Comparison of ENCODE assay signal across 24 cellular contexts in the genomic region with DNA sequence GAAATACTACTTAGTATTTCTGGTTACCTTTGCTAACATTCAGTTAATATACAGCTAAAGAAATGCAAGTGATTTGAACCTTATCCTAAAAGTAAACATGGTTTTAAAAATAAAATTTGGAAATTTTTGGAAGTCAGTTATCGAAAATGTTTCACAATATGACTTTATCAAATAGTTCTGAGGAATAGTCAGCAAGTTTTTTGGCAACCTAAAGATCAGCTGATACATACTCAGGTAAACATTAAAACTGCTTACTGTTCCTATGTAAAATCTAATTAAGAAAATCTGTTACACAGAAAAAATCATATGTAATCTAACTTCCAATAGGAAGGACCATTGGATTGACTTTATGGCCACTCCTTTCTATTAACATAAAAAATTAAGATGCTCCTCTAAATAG.
"Had no signal": no experiment of that assay in that cellular context is flagged by ENCODE, and none has a peak within 500 bp of the region (broad histone marks: within the 10 kb centered on the region; RNA-seq: fewer than 3 reads in every experiment).

No MANE protein-coding gene starts in this region.

- H3K4me3 ChIP-seq: left lung, lung, mucosa of descending colon, ovary, prostate gland, sigmoid colon, spleen, testis, thyroid gland, transverse colon, upper lobe of left lung had no signal

- H3K4me1 ChIP-seq: left lung, prostate gland, sigmoid colon, spleen, transverse colon had no signal

- H3K36me3 ChIP-seq: ovary, prostate gland, transverse colon had no signal

- H3K27me3 ChIP-seq: left lung, ovary, sigmoid colon, spleen, testis, thyroid gland, transverse colon, upper lobe of left lung had no signal

- H3K4me3 Mint-ChIP-seq: naive thymus-derived CD4-positive, alpha-beta T cell; natural killer cell treated with Interleukin-12 subunit alpha and Interleukin-12 subunit beta and Interleukin-15 and Interleukin-18, amount 100 ng/mL, for 72 hours; stimulated activated memory B cell treated with anti-CD40 and anti-IgM and Interleukin-4, amounts not matched to agents 10 μg/mL and 1 μg/mL and 100 μg/mL, for 72 hours; stimulated activated naive CD8-positive, alpha-beta T cell treated with anti-CD3 and anti-CD28 coated beads, Interleukin-15, amount 100 ng/mL, for 72 hours had no signal

- H3K27ac Mint-ChIP-seq: naive thymus-derived CD4-positive, alpha-beta T cell; natural killer cell treated with Interleukin-12 subunit alpha and Interleukin-12 subunit beta and Interleukin-15 and Interleukin-18, amount 100 ng/mL, for 72 hours; stimulated activated memory B cell treated with anti-CD40 and anti-IgM and Interleukin-4, amounts not matched to agents 10 μg/mL and 1 μg/mL and 100 μg/mL, for 72 hours had no signal

- H3K27ac ChIP-seq: ovary, prostate gland, sigmoid colon, spleen, testis, thyroid gland, transverse colon, upper lobe of left lung had no signal

- H3K27me3 Mint-ChIP-seq: naive thymus-derived CD4-positive, alpha-beta T cell; natural killer cell treated with Interleukin-12 subunit alpha and Interleukin-12 subunit beta and Interleukin-15 and Interleukin-18, amount 100 ng/mL, for 72 hours; stimulated activated memory B cell treated with anti-CD40 and anti-IgM and Interleukin-4, amounts not matched to agents 10 μg/mL and 1 μg/mL and 100 μg/mL, for 72 hours; stimulated activated naive CD8-positive, alpha-beta T cell treated with anti-CD3 and anti-CD28 coated beads, Interleukin-15, amount 100 ng/mL, for 72 hours had no signal

- H3K9me3 Mint-ChIP-seq: natural killer cell treated with Interleukin-12 subunit alpha and Interleukin-12 subunit beta and Interleukin-15 and Interleukin-18, amount 100 ng/mL, for 72 hours; stimulated activated memory B cell treated with anti-CD40 and anti-IgM and Interleukin-4, amounts not matched to agents 10 μg/mL and 1 μg/mL and 100 μg/mL, for 72 hours; stimulated activated naive CD8-positive, alpha-beta T cell treated with anti-CD3 and anti-CD28 coated beads, Interleukin-15, amount 100 ng/mL, for 72 hours had no signal

- ATAC-seq: left lung; mucosa of descending colon; naive thymus-derived CD4-positive, alpha-beta T cell; natural killer cell treated with Interleukin-12 subunit alpha and Interleukin-12 subunit beta and Interleukin-15 and Interleukin-18, amount 100 ng/mL, for 72 hours; right cardiac atrium; stimulated activated memory B cell treated with anti-CD40 and anti-IgM and Interleukin-4, amounts not matched to agents 10 μg/mL and 1 μg/mL and 100 μg/mL, for 72 hours; stimulated activated naive CD8-positive, alpha-beta T cell treated with anti-CD3 and anti-CD28 coated beads, Interleukin-15, amount 100 ng/mL, for 72 hours had no signal

- DNase-seq: hippocampal formation; left cardiac atrium; left lung; midbrain; mucosa of descending colon; naive thymus-derived CD4-positive, alpha-beta T cell; ovary; retina; right cardiac atrium; sigmoid colon; small intestine; spleen; stimulated activated CD4-positive, alpha-beta T cell treated with anti-CD3 and anti-CD28 coated beads, Interleukin-4, amount 100 ng/mL, for 24 hours; stimulated activated naive CD4-positive, alpha-beta T cell treated with Interleukin-2 at 50 U/mL for 16 hours; stimulated activated naive CD8-positive, alpha-beta T cell treated with anti-CD3 and anti-CD28 coated beads, Interleukin-15, amount 100 ng/mL, for 72 hours; substantia nigra; testis; thyroid gland; transverse colon; upper lobe of left lung had no signal

- H3K9me3 ChIP-seq: left lung, mucosa of descending colon, ovary, prostate gland, sigmoid colon, spleen, testis, thyroid gland, transverse colon, upper lobe of left lung had no signal
